9 cellular contexts compared by ENCODE assay signal in the genomic region with DNA sequence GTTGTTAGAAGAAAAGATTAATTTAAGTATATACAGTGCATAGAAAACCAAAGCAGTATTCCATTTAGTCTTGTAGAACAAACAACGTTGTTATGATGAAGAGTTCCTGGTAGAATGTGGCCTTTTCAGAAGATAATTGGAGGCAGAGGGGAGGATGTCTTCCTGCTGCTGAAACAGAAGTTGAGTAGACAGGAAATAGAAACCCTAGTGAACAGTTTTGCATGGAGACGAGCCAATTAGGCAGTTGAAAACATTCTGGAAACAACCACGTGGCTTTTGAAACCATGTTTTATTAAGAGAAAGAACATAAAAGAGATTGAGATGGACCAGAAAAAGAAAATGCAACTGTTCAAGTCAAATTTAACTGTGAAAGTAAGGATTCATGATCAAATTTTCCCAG.
DNase-seq lines count a peak whose midpoint lies in the region; ATAC-seq and TF ChIP-seq lines count a peak whose summit lies in the region.
"Had no signal": no experiment of that assay in that cellular context is flagged by ENCODE, and none has a peak within 500 bp of the region (broad histone marks: within the 10 kb centered on the region; RNA-seq: fewer than 3 reads in every experiment).

No MANE protein-coding gene starts in this region.

- ATAC-seq in HG03378 (IDR thresholded peaks at IDR 0.05; ENCODE audit: unreplicated experiment), result no peak

- no peaks in the 10 kb centered on the region for H3K9me3 ChIP-seq in muscle layer of duodenum (ENCODE audit: control insufficient read depth in 1 of 2, low read length in 2 of 2)

- TF ChIP-seq CTCF in AG10803 (conservative IDR thresholded peaks at IDR 0.05; ENCODE audit: low read length) (no peak), chondrocyte (IDR thresholded peaks at IDR 0.05) (no peak), CD14-positive monocyte (IDR thresholded peaks at IDR 0.05) (no peak)

- H3K9me3 Mint-ChIP-seq in chondrocyte (ENCODE audit: low read depth) (peaks cover 16% of the 10 kb centered on the region), CD14-positive monocyte (peaks cover 1 to 9% (median 6%) of the 10 kb centered on the region in 7 donors)

- H3K4me3 Mint-ChIP-seq in chondrocyte (ENCODE audit: unreplicated experiment) (no peak overlapping the region), CD14-positive monocyte (no peak overlapping the region)

- DNase-seq in AG10803 (ENCODE audit: low read depth) (peak; percentile 82), NCI-H1694 (lab: John Stamatoyannopoulos, UW) (peak; percentile 9), chondrocyte (ENCODE audit: low spot score) (no peak), DMS114 treated with DMSO at 0.1 percent for 48 hours (lab: John Stamatoyannopoulos, UW; ENCODE audit: unreplicated experiment) (no peak), CD14-positive monocyte (ENCODE audit: low spot score) (no peak), HT-29 (ENCODE audit: low spot score) (no peak)
- DNase-seq: NCI-H2029 had no signal

- H3K4me3 ChIP-seq in AG10803 (ENCODE audit: low read length), result no peak overlapping the region; the same call in 1 of the 2 replicates
- peak overlapping the region; percentile 2 to 9 for H3K4me3 ChIP-seq in muscle layer of duodenum (ENCODE audit: low read depth in 1 of 2, low read length in 2 of 2)

- H3K36me3 ChIP-seq in muscle layer of duodenum (ENCODE audit: control insufficient read depth in 1 of 2, insufficient read depth in 2 of 2, low read length in 2 of 2), result no peaks in the 10 kb centered on the region

- no peaks in the 10 kb centered on the region for H3K27me3 Mint-ChIP-seq in chondrocyte (ENCODE audit: low read depth)
- H3K27me3 Mint-ChIP-seq in CD14-positive monocyte (ENCODE audit: low read depth in 3 of 3), result no peaks in the 10 kb centered on the region

- H3K36me3 Mint-ChIP-seq in chondrocyte (ENCODE audit: low read depth) (peaks cover 6% of the 10 kb centered on the region), CD14-positive monocyte (no peaks in the 10 kb centered on the region)

- H3K4me1 ChIP-seq in muscle layer of duodenum (ENCODE audit: control insufficient read depth in 1 of 2, insufficient read depth in 2 of 2, low read length in 2 of 2), result peaks cover 12 to 23% of the 10 kb centered on the region in 2 donors

- no peaks in the 10 kb centered on the region for H3K27me3 ChIP-seq in muscle layer of duodenum (ENCODE audit: low read depth, low read length)

- intact Hi-C loops in CD14-positive monocyte (cut with micrococcal nuclease), result no loop called here

- peak overlapping the region; percentile 27 for H3K27ac ChIP-seq in muscle layer of duodenum (ENCODE audit: low read length)

- H3K27ac Mint-ChIP-seq in chondrocyte (ENCODE audit: unreplicated experiment) (peak overlapping the region; percentile 72), CD14-positive monocyte (no peak overlapping the region)

- peaks cover 47% of the 10 kb centered on the region for H3K4me1 Mint-ChIP-seq in chondrocyte (ENCODE audit: low read depth)
- H3K4me1 Mint-ChIP-seq in CD14-positive monocyte, result no peaks in the 10 kb centered on the region

Comparison
In these comparisons a context has a peak if more than half of its experiments do, and no peak if none do; other contexts are left out.
1. DNase-seq: peak in AG10803 (single experiment) and NCI-H1694 (single experiment); none in chondrocyte (single experiment), DMS114 treated with DMSO at 0.1 percent for 48 hours (single experiment), CD14-positive monocyte (single experiment) and HT-29 (single experiment).